In the genomic region with DNA sequence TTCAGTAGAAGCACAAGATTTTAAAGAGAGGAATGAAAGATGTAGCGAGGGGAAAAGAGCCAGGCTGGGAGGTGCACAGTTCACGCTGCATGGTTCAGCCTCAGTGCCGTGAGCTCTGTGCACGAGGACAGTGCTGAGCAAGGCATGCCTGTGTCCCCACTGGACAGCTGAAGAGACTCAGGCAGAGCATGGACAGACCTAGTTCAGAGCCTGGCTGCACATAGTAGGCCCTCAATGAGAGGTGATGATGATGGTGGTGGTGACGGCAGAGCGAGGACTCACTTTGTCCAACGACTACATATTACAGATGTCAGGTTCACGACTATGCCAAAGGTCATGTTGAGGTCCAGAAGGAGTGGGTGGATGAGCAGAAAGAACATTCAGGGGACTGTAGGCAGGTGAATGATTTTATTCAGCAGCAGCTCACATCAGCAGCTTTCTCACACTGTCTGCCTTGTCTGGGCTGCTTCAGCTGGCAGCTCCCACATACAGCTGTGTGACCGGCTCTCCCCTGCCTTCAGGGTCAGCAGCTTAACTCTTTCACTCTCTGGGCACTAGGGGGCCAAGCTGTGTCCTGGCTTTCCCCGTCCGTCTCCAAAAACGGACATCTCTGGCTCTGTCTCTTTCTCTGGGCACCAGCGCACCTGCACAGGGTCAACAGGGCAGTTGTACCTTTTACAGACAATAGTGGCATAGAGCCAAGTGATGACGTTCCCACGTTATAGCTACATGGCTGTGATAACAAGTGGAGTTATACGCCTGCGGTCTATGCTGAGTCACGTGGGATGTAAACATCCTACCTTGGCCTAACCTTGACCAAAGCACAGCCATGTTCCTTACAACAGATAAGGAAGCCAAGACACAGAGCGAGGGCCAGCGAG, we compare ENCODE assay signal across 9 cellular contexts.
DNase-seq lines count a peak whose midpoint lies in the region; ATAC-seq lines count a peak whose summit lies in the region.
"Had no signal": no experiment of that assay in that cellular context is flagged by ENCODE, and none has a peak within 500 bp of the region (broad histone marks: within the 10 kb centered on the region; RNA-seq: fewer than 3 reads in every experiment).

No MANE protein-coding gene starts in this region.

- ATAC-seq in GM18517 (IDR thresholded peaks at IDR 0.05; ENCODE audit: unreplicated experiment), result no peak

- DNase-seq in NCI-H748 (lab: John Stamatoyannopoulos, UW; ENCODE audit: unreplicated experiment) (peak; percentile 80), NCI-H748 treated with DMSO at 0.1 percent for 48 hours (lab: John Stamatoyannopoulos, UW) (no peak), RKO (ENCODE audit: low spot score) (peak; percentile 29), globus pallidus (ENCODE audit: low spot score) (peak; percentile 75), superior temporal gyrus (ENCODE audit: extremely low spot score) (peak; percentile 53), epidermal melanocyte (ENCODE audit: insufficient read length, low spot score) (no peak), NCI-H446 treated with DMSO at 0.1 percent for 48 hours (lab: John Stamatoyannopoulos, UW) (no peak)
- DNase-seq: T-helper 9 cell had no signal

Comparison
In these comparisons a context has a peak if more than half of its experiments do, and no peak if none do; other contexts are left out.
1. DNase-seq: peak in NCI-H748 (single experiment), RKO (single experiment), globus pallidus (single experiment) and superior temporal gyrus (single experiment); none in NCI-H748 treated with DMSO at 0.1 percent for 48 hours (single experiment), epidermal melanocyte (single experiment) and NCI-H446 treated with DMSO at 0.1 percent for 48 hours (single experiment).